In the genomic region with DNA sequence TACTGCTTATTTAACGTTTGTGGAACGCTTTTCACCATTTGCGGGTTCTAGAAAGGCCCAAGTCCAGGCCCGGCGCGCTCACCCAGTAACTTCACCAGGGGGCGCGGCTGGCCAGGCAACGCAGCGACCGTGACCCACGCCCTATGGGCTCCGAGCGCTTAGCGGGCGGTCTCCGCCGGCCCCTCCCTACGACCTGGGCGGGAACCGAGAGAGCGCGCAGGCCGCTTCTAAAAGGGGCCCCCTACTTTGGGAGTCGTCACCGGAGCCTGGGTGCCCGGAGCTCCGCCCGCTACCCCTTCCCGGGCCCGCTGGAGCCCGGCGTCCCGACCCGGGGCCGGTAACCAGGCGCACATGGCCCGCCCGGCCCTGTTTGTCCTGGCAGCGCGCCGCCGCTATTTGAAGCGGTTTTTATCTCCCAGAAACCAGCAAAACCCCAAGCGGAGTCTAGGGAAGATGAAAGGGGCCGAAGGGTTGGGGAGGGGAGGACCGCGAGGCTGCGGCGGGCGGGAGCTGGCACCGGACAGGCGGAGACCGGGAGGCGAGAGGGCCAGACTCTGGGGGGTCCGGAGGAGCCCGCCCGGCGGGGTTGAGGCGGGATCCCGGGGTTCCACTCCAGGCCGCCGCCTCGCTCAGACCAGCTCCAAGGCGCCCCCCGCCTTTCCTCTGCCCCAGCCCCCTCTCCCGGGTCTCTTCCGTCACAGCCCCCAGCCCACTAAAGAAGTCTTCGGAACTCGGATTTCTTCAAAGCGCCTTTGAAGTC, we compare ENCODE assay signal across 1 cellular context.
TF ChIP-seq lines count a peak whose summit lies in the region.

No MANE protein-coding gene starts in this region.

TF ChIP-seq in HepG2, 621 proteins besides CTCF, POLR2A, EP300 and RAD21 (continued from another document and continues in another):
- TF ChIP-seq TSC22D2 (CRISPR knock-in tag; IDR thresholded peaks at IDR 0.05; ENCODE audit: borderline replicate concordance) = peak; percentile 65; the same call in 1 of the 2 replicates
- no peak for TF ChIP-seq ZNF326 (CRISPR knock-in tag; IDR thresholded peaks at IDR 0.05; ENCODE audit: borderline replicate concordance)
- peak; percentile 58; the same call in 1 of the 2 replicates for TF ChIP-seq HDAC2 (CRISPR knock-in tag; IDR thresholded peaks at IDR 0.05)
- TF ChIP-seq, protein P1, sequence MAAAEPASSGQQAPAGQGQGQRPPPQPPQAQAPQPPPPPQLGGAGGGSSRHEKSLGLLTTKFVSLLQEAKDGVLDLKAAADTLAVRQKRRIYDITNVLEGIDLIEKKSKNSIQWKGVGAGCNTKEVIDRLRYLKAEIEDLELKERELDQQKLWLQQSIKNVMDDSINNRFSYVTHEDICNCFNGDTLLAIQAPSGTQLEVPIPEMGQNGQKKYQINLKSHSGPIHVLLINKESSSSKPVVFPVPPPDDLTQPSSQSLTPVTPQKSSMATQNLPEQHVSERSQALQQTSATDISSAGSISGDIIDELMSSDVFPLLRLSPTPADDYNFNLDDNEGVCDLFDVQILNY (CRISPR knock-in tag; conservative IDR thresholded peaks at IDR 0.05) = peak; percentile 44; the same call in 1 of the 2 replicates
- peak; percentile 64 for TF ChIP-seq THAP11 (CRISPR knock-in tag; IDR thresholded peaks at IDR 0.05)
- TF ChIP-seq KLF13 (CRISPR knock-in tag; IDR thresholded peaks at IDR 0.05) = no peak
- peak; percentile 53 for TF ChIP-seq SKI (IDR thresholded peaks at IDR 0.05; ENCODE audit: partially characterized antibody)
- TF ChIP-seq MYC (CRISPR knock-in tag; IDR thresholded peaks at IDR 0.05; ENCODE audit: borderline replicate concordance) = peak; percentile 83
- TF ChIP-seq, protein P2, sequence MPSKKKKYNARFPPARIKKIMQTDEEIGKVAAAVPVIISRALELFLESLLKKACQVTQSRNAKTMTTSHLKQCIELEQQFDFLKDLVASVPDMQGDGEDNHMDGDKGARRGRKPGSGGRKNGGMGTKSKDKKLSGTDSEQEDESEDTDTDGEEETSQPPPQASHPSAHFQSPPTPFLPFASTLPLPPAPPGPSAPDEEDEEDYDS (CRISPR knock-in tag; IDR thresholded peaks at IDR 0.05) = peak; percentile 73
- TF ChIP-seq, protein P3, sequence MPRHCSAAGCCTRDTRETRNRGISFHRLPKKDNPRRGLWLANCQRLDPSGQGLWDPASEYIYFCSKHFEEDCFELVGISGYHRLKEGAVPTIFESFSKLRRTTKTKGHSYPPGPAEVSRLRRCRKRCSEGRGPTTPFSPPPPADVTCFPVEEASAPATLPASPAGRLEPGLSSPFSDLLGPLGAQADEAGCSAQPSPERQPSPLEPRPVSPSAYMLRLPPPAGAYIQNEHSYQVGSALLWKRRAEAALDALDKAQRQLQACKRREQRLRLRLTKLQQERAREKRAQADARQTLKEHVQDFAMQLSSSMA (CRISPR knock-in tag; IDR thresholded peaks at IDR 0.05) = peak; percentile 69; the same call in 1 of the 2 replicates
- TF ChIP-seq FOXP1 (IDR thresholded peaks at IDR 0.05) = no peak
- no peak for TF ChIP-seq FOXP1 (CRISPR knock-in tag; IDR thresholded peaks at IDR 0.05)
- no peak for TF ChIP-seq ZNF629 (CRISPR knock-in tag; conservative IDR thresholded peaks at IDR 0.05)
- peak; percentile 92 for TF ChIP-seq ZFY (CRISPR knock-in tag; IDR thresholded peaks at IDR 0.05)
- TF ChIP-seq FOXJ3 (CRISPR knock-in tag; IDR thresholded peaks at IDR 0.05; ENCODE audit: borderline replicate concordance) = peak; percentile 29; the same call in 1 of the 2 replicates
- TF ChIP-seq TP53 (CRISPR knock-in tag; conservative IDR thresholded peaks at IDR 0.05) = no peak
- TF ChIP-seq KAT7 (CRISPR knock-in tag; IDR thresholded peaks at IDR 0.05; ENCODE audit: borderline replicate concordance) = peak; percentile 86; the same call in 1 of the 2 replicates
- TF ChIP-seq, protein P4, sequence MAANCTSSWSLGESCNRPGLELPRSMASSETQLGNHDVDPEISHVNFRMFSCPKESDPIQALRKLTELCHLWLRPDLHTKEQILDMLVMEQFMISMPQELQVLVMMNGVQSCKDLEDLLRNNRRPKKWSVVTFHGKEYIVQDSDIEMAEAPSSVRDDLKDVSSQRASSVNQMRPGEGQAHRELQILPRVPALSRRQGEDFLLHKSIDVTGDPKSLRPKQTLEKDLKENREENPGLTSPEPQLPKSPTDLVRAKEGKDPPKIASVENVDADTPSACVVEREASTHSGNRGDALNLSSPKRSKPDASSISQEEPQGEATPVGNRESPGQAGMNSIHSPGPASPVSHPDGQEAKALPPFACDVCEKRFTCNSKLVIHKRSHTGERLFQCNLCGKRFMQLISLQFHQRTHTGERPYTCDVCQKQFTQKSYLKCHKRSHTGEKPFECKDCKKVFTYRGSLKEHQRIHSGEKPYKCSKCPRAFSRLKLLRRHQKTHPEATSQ (CRISPR knock-in tag; IDR thresholded peaks at IDR 0.05; ENCODE audit: borderline replicate concordance) = peak; percentile 55; the same call in 1 of the 2 replicates
- TF ChIP-seq, protein P5, sequence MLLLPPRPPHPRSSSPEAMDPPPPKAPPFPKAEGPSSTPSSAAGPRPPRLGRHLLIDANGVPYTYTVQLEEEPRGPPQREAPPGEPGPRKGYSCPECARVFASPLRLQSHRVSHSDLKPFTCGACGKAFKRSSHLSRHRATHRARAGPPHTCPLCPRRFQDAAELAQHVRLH (CRISPR knock-in tag; IDR thresholded peaks at IDR 0.05; ENCODE audit: borderline replicate concordance, low read depth) = peak; percentile 85; the same call in 1 of the 2 replicates
- TF ChIP-seq KDM6A (CRISPR knock-in tag; IDR thresholded peaks at IDR 0.05; ENCODE audit: low read depth) = no peak; the same call in 1 of the 2 replicates
- no peak for TF ChIP-seq CC2D1A (CRISPR knock-in tag; IDR thresholded peaks at IDR 0.05)
- no peak for TF ChIP-seq ZNF180 (CRISPR knock-in tag; IDR thresholded peaks at IDR 0.05; ENCODE audit: borderline replicate concordance, low read depth)
- TF ChIP-seq CHCHD3 (CRISPR knock-in tag; IDR thresholded peaks at IDR 0.05) = no peak
- no peak for TF ChIP-seq HMGA1 (CRISPR knock-in tag; conservative IDR thresholded peaks at IDR 0.05)
- TF ChIP-seq, protein P6, sequence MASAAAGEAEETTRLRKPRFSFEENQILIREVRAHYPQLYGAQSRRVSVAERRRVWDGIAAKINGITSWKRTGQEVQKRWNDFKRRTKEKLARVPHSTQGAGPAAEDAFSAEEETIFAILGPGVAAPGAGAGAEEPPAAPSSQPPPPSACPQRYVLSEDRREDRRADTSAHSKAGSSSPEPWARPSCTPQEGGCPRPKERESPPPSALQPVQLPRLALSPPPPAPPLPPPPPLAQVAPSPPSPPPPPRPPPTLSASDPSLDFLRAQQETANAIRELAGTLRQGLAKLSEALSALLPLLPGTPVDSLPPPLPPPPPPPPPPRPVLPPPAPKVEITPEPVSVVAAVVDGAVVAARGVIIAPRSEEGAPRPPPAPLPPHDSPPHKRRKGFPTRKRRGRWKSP (CRISPR knock-in tag; IDR thresholded peaks at IDR 0.05) = peak; percentile 84
- peak; percentile 22; the same call in 1 of the 2 replicates for TF ChIP-seq SATB2 (CRISPR knock-in tag; IDR thresholded peaks at IDR 0.05)
- TF ChIP-seq, protein P7, sequence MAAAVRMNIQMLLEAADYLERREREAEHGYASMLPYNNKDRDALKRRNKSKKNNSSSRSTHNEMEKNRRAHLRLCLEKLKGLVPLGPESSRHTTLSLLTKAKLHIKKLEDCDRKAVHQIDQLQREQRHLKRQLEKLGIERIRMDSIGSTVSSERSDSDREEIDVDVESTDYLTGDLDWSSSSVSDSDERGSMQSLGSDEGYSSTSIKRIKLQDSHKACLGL (CRISPR knock-in tag; IDR thresholded peaks at IDR 0.05) = peak; percentile 91
- TF ChIP-seq, protein P8, sequence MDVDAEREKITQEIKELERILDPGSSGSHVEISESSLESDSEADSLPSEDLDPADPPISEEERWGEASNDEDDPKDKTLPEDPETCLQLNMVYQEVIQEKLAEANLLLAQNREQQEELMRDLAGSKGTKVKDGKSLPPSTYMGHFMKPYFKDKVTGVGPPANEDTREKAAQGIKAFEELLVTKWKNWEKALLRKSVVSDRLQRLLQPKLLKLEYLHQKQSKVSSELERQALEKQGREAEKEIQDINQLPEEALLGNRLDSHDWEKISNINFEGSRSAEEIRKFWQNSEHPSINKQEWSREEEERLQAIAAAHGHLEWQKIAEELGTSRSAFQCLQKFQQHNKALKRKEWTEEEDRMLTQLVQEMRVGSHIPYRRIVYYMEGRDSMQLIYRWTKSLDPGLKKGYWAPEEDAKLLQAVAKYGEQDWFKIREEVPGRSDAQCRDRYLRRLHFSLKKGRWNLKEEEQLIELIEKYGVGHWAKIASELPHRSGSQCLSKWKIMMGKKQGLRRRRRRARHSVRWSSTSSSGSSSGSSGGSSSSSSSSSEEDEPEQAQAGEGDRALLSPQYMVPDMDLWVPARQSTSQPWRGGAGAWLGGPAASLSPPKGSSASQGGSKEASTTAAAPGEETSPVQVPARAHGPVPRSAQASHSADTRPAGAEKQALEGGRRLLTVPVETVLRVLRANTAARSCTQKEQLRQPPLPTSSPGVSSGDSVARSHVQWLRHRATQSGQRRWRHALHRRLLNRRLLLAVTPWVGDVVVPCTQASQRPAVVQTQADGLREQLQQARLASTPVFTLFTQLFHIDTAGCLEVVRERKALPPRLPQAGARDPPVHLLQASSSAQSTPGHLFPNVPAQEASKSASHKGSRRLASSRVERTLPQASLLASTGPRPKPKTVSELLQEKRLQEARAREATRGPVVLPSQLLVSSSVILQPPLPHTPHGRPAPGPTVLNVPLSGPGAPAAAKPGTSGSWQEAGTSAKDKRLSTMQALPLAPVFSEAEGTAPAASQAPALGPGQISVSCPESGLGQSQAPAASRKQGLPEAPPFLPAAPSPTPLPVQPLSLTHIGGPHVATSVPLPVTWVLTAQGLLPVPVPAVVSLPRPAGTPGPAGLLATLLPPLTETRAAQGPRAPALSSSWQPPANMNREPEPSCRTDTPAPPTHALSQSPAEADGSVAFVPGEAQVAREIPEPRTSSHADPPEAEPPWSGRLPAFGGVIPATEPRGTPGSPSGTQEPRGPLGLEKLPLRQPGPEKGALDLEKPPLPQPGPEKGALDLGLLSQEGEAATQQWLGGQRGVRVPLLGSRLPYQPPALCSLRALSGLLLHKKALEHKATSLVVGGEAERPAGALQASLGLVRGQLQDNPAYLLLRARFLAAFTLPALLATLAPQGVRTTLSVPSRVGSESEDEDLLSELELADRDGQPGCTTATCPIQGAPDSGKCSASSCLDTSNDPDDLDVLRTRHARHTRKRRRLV (CRISPR knock-in tag; IDR thresholded peaks at IDR 0.05) = peak; percentile 71; the same call in 1 of the 2 replicates
- TF ChIP-seq NR2C2 (CRISPR knock-in tag; IDR thresholded peaks at IDR 0.05; ENCODE audit: borderline replicate concordance) = peak; percentile 79
- TF ChIP-seq GTF2F1 (IDR thresholded peaks at IDR 0.05; ENCODE audit: low read length) = no peak
- TF ChIP-seq ZNF768 (CRISPR knock-in tag; IDR thresholded peaks at IDR 0.05) = 0 out of 2 replicates have a peak, but pooled peaks have one; percentile 19
- peak; percentile 60; the same call in 1 of the 2 replicates for TF ChIP-seq ZBTB7B (CRISPR knock-in tag; IDR thresholded peaks at IDR 0.05)
- TF ChIP-seq FOXO1 (CRISPR knock-in tag; IDR thresholded peaks at IDR 0.05) = peak; percentile 68
- TF ChIP-seq KMT2B (CRISPR knock-in tag; IDR thresholded peaks at IDR 0.05) = peak; percentile 72
- TF ChIP-seq KAT2B (IDR thresholded peaks at IDR 0.05; ENCODE audit: borderline replicate concordance, low read depth, low read length) = no peak
- peak; percentile 96 for TF ChIP-seq ZSCAN31 (CRISPR knock-in tag; IDR thresholded peaks at IDR 0.05; ENCODE audit: low read depth)
- TF ChIP-seq SP5 (CRISPR knock-in tag; IDR thresholded peaks at IDR 0.05; ENCODE audit: borderline replicate concordance, low read depth) = peak; percentile 48
- TF ChIP-seq ZNF614 (CRISPR knock-in tag; IDR thresholded peaks at IDR 0.05; ENCODE audit: borderline replicate concordance) = no peak
- TF ChIP-seq, protein P9, sequence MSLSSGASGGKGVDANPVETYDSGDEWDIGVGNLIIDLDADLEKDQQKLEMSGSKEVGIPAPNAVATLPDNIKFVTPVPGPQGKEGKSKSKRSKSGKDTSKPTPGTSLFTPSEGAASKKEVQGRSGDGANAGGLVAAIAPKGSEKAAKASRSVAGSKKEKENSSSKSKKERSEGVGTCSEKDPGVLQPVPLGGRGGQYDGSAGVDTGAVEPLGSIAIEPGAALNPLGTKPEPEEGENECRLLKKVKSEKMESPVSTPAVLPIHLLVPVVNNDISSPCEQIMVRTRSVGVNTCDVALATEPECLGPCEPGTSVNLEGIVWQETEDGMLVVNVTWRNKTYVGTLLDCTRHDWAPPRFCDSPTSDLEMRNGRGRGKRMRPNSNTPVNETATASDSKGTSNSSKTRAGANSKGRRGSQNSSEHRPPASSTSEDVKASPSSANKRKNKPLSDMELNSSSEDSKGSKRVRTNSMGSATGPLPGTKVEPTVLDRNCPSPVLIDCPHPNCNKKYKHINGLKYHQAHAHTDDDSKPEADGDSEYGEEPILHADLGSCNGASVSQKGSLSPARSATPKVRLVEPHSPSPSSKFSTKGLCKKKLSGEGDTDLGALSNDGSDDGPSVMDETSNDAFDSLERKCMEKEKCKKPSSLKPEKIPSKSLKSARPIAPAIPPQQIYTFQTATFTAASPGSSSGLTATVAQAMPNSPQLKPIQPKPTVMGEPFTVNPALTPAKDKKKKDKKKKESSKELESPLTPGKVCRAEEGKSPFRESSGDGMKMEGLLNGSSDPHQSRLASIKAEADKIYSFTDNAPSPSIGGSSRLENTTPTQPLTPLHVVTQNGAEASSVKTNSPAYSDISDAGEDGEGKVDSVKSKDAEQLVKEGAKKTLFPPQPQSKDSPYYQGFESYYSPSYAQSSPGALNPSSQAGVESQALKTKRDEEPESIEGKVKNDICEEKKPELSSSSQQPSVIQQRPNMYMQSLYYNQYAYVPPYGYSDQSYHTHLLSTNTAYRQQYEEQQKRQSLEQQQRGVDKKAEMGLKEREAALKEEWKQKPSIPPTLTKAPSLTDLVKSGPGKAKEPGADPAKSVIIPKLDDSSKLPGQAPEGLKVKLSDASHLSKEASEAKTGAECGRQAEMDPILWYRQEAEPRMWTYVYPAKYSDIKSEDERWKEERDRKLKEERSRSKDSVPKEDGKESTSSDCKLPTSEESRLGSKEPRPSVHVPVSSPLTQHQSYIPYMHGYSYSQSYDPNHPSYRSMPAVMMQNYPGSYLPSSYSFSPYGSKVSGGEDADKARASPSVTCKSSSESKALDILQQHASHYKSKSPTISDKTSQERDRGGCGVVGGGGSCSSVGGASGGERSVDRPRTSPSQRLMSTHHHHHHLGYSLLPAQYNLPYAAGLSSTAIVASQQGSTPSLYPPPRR (CRISPR knock-in tag; IDR thresholded peaks at IDR 0.05; ENCODE audit: borderline replicate concordance) = peak; percentile 39; the same call in 1 of the 2 replicates
- peak; percentile 55; the same call in 1 of the 2 replicates for TF ChIP-seq ZNF782 (CRISPR knock-in tag; IDR thresholded peaks at IDR 0.05; ENCODE audit: borderline replicate concordance)
- peak; percentile 90 for TF ChIP-seq TBX2 (CRISPR knock-in tag; IDR thresholded peaks at IDR 0.05; ENCODE audit: borderline replicate concordance)
- peak; percentile 91; the same call in 1 of the 2 replicates for TF ChIP-seq SNAI1 (CRISPR knock-in tag; IDR thresholded peaks at IDR 0.05; ENCODE audit: borderline replicate concordance)
- TF ChIP-seq, protein P10, sequence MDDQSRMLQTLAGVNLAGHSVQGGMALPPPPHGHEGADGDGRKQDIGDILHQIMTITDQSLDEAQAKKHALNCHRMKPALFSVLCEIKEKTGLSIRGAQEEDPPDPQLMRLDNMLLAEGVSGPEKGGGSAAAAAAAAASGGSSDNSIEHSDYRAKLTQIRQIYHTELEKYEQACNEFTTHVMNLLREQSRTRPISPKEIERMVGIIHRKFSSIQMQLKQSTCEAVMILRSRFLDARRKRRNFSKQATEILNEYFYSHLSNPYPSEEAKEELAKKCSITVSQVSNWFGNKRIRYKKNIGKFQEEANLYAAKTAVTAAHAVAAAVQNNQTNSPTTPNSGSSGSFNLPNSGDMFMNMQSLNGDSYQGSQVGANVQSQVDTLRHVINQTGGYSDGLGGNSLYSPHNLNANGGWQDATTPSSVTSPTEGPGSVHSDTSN (CRISPR knock-in tag; IDR thresholded peaks at IDR 0.05; ENCODE audit: borderline replicate concordance) = no peak
- no peak for TF ChIP-seq ZNF577 (CRISPR knock-in tag; IDR thresholded peaks at IDR 0.05; ENCODE audit: borderline replicate concordance, low read depth)
